In genomic region chr19:30074096-30074495, GRCh38 we compare ENCODE assay signal across 17 cellular contexts.
DNase-seq lines count a peak whose midpoint lies in the region; ATAC-seq, FAIRE-seq and TF ChIP-seq lines count a peak whose summit lies in the region.
"Had no signal": no experiment of that assay in that cellular context is flagged by ENCODE, and none has a peak within 500 bp of the region (broad histone marks: within the 10 kb centered on the region; RNA-seq: fewer than 3 reads in every experiment).

No MANE protein-coding gene starts in this region.

- H3K4me3 ChIP-seq in RWPE2 (ENCODE audit: severe bottlenecking): no peak overlapping the region
- H3K4me3 ChIP-seq: BLaER1, GM23338 had no signal

- H3K27me3 ChIP-seq in RWPE2 (ENCODE audit: insufficient read depth, poor library complexity, severe bottlenecking): peaks cover 11% of the 10 kb centered on the region
- H3K27me3 ChIP-seq: BLaER1 had no signal

- no peak for TF ChIP-seq CTCF in RWPE2 (IDR thresholded peaks at IDR 0.05; ENCODE audit: poor library complexity, severe bottlenecking)
- no peak for TF ChIP-seq CTCF in omental fat pad (IDR thresholded peaks at IDR 0.05)

- ATAC-seq in RWPE2 (ENCODE audit: low read depth): no peak
- ATAC-seq in omental fat pad (ENCODE audit: low FRiP score): no peak
- ATAC-seq: GM23338 had no signal

- no peaks in the 10 kb centered on the region for H3K36me3 ChIP-seq in RWPE2 (ENCODE audit: low read depth)
- H3K36me3 ChIP-seq: BLaER1 had no signal

- H3K4me1 ChIP-seq in RWPE2 (ENCODE audit: insufficient read depth, poor library complexity, severe bottlenecking): no peaks in the 10 kb centered on the region

- H3K27ac ChIP-seq in RWPE2 (ENCODE audit: poor library complexity, severe bottlenecking): no peak overlapping the region
- H3K27ac ChIP-seq: BLaER1 had no signal

- FAIRE-seq in urothelium cell line (lab: Jason Lieb, UNC): peak; percentile 77
- FAIRE-seq: GM12892, H54 had no signal

- no peaks in the 10 kb centered on the region for H3K9me3 ChIP-seq in RWPE2 (ENCODE audit: severe bottlenecking)
- H3K9me3 ChIP-seq: BLaER1 had no signal

- intact Hi-C loops in posterior vena cava (cut with DNase I): no loop called here

- DNase-seq in RWPE2 (ENCODE audit: low spot score) (peak; percentile 26), mesenteric fat pad (ENCODE audit: low spot score) (peak; percentile 68), posterior vena cava (ENCODE audit: low spot score) (peak; percentile 42), urothelium cell line (ENCODE audit: low spot score) (no peak), NK-92 (lab: John Stamatoyannopoulos, UW; ENCODE audit: unreplicated experiment) (no peak), SHP77 treated with DMSO at 0.1 percent for 48 hours (lab: John Stamatoyannopoulos, UW) (no peak), omental fat pad (ENCODE audit: low spot score) (no peak)
- DNase-seq: 8988T; CD4-positive, alpha-beta memory T cell; DMS153; DMS79; GDM1; HCEC 1CT had no signal

Comparison
In these comparisons a context has a peak if more than half of its experiments do, and no peak if none do; other contexts are left out.
1. DNase-seq: peak in RWPE2 (single experiment), mesenteric fat pad (single experiment) and posterior vena cava (single experiment); none in urothelium cell line (single experiment), NK-92 (single experiment), SHP77 treated with DMSO at 0.1 percent for 48 hours (single experiment) and omental fat pad (single experiment).